ENCODE assay signal across 14 cellular contexts in the genomic region with DNA sequence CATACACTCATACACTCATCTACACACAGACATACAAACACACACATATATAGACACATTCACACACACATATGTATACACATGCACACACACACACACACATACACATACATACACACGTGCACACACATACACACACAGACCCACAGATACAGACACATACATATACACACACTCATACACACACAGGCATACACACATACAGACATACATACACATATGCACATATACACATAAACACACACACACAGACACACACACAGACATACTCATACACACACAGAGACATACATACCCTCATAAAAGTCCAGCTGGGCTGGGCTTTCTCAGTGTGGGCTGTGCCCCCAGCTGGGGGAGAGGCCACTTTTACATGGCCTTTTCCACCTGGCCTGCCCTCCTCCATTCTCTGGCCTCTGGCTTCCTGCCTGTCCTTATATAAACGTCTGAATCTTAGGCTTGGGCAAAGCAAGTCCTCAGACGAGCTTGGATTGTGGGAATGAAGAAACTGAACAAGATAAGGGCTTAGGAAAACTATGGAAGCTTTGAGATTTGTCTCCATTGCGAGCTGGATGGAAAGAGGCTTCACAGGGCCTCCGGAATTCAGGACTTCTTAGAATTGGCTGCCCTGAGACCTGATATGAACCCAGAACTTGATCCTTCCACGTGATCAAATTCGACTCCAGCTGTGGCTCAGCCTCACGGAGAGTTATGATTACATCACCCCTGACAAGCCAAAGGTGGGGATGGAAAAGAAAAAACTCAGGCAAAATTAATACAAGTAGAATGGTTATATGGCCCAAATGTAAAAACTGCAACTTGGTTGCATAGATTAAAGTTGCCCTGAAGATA. TPM values are rescaled to one million over a fixed set of nuclear protein-coding genes. Genes with fewer than 3 reads are reported as not detected.
A peak's percentile ranks its signal among the peaks of the same experiment; 100 is the strongest.
DNase-seq lines count a peak whose midpoint lies in the region; ATAC-seq and TF ChIP-seq lines count a peak whose summit lies in the region.
"Had no signal": no experiment of that assay in that cellular context is flagged by ENCODE, and none has a peak within 500 bp of the region (broad histone marks: within the 10 kb centered on the region; RNA-seq: fewer than 3 reads in every experiment).

No MANE protein-coding gene starts in this region.

- CTCF ChIA-PET in HEK293T (lab: Yijun Ruan, JAX): no interaction called here

- no peaks in the 10 kb centered on the region for H3K27me3 ChIP-seq in heart left ventricle
- H3K27me3 ChIP-seq in gastrocnemius medialis: no peaks in the 10 kb centered on the region
- H3K27me3 ChIP-seq: testis had no signal

- in situ Hi-C loops in astrocyte of the cerebellum (cut with HindIII; ENCODE audit: low sequenced_read_pairs) (no loop called here), gastrocnemius medialis (cut with MboI; ENCODE audit: low sequenced_read_pairs in 4 of 4) (no loop called here)

- H3K4me3 ChIP-seq in astrocyte of the cerebellum (ENCODE audit: low read depth, low read length) (no peak overlapping the region), heart left ventricle (no peak overlapping the region), gastrocnemius medialis (no peak overlapping the region)
- H3K4me3 ChIP-seq: testis had no signal

- H3K27ac ChIP-seq in heart left ventricle (peak overlapping the region in 10 of 12 donors; percentile 3 to 77 (median 50)), gastrocnemius medialis (peak overlapping the region; percentile 39 to 75 (median 59))
- H3K27ac ChIP-seq: VCaP had no signal

- TF ChIP-seq POLR2A in heart left ventricle (IDR thresholded peaks at IDR 0.05) (no peak), gastrocnemius medialis (IDR thresholded peaks at IDR 0.05) (no peak)

- WGBS in heart left ventricle, 4 donors: 49 to 58% (median 53%) methylated on average over 8 of the region's 8 CpGs

- intact Hi-C loops in heart left ventricle (cut with DNase I): loop anchor here in 5 of 10 donors (2.0 to 10.0 kb wide), 3 partner anchors 19 to 335 kb away; partner anchors contain the start of gene CST9 (in 1 of the 5)
- intact Hi-C loops in gastrocnemius medialis (cut with DNase I; ENCODE audit: low total_unique reads): no loop called here

- POLR2A ChIA-PET in HEK293T (lab: Yijun Ruan, JAX): interaction anchor here (0.8 to 1.3 kb wide), 2 partner anchors 14 to 23 kb away, joined by 3 to 8 read pairs; partner anchors contain the start of gene CST3

- peak in 3 of 4 donors; percentile 21 to 73 (median 63) for ATAC-seq in heart left ventricle
- peak; percentile 97 to 98 for ATAC-seq in gastrocnemius medialis
- ATAC-seq in GM21528 (IDR thresholded peaks at IDR 0.05; ENCODE audit: low FRiP score, unreplicated experiment): no peak

- H3K4me1 ChIP-seq in heart left ventricle (peaks cover 0 to 21% (median 10%) of the 10 kb centered on the region in 12 donors), gastrocnemius medialis (peaks cover 15 to 19% of the 10 kb centered on the region in 2 donors)

- no peaks in the 10 kb centered on the region for H3K36me3 ChIP-seq in heart left ventricle
- no peaks in the 10 kb centered on the region for H3K36me3 ChIP-seq in gastrocnemius medialis

- H3K9me3 ChIP-seq in heart left ventricle: no peaks in the 10 kb centered on the region
- H3K9me3 ChIP-seq in gastrocnemius medialis: no peaks in the 10 kb centered on the region
- H3K9me3 ChIP-seq: testis had no signal

- no peak for TF ChIP-seq CTCF in astrocyte of the cerebellum (IDR thresholded peaks at IDR 0.05; ENCODE audit: low read depth, low read length, missing control alignments)
- no peak for TF ChIP-seq CTCF in heart left ventricle (IDR thresholded peaks at IDR 0.05)
- TF ChIP-seq CTCF in gastrocnemius medialis (IDR thresholded peaks at IDR 0.05 in 4 of 5, conservative IDR thresholded peaks at IDR 0.05 in 1 of 5): no peak

- DNase-seq in HEK293T (ENCODE audit: extremely low spot score): peak; percentile 33
- peak; percentile 19 for DNase-seq in astrocyte of the cerebellum (ENCODE audit: low read depth)
- DNase-seq in heart left ventricle: peak in 2 of 5 donors; percentile 47 to 62
- DNase-seq in gastrocnemius medialis: peak; percentile 61 to 68
- no peak for DNase-seq in mesenteric fat pad (ENCODE audit: low spot score)
- DNase-seq in NCI-H2107 (lab: John Stamatoyannopoulos, UW): no peak
- no peak for DNase-seq in putamen (ENCODE audit: low spot score)
- DNase-seq: hypothalamus, NCI-H1417, testis had no signal

TF ChIP-seq in HEK293T, 16 proteins besides CTCF, POLR2A, EP300 and RAD21:
- TF ChIP-seq PKNOX1 (IDR thresholded peaks at IDR 0.05): no peak
- no peak for TF ChIP-seq TARDBP (IDR thresholded peaks at IDR 0.05)
- no peak for TF ChIP-seq CTBP1 (IDR thresholded peaks at IDR 0.05; ENCODE audit: borderline replicate concordance)
- TF ChIP-seq FOXA1 (IDR thresholded peaks at IDR 0.05): no peak
- no peak for TF ChIP-seq SP1 (IDR thresholded peaks at IDR 0.05)
- no peak for TF ChIP-seq BHLHE40 (IDR thresholded peaks at IDR 0.05; ENCODE audit: borderline replicate concordance)
- no peak for TF ChIP-seq FOXK2 (IDR thresholded peaks at IDR 0.05)
- TF ChIP-seq HDGF (IDR thresholded peaks at IDR 0.05; ENCODE audit: borderline replicate concordance): no peak
- no peak for TF ChIP-seq FOXM1 (IDR thresholded peaks at IDR 0.05; ENCODE audit: borderline replicate concordance)
- TF ChIP-seq ARNT (IDR thresholded peaks at IDR 0.05): no peak
- TF ChIP-seq SUZ12 (IDR thresholded peaks at IDR 0.05): no peak
- no peak for TF ChIP-seq LEF1 (IDR thresholded peaks at IDR 0.05; ENCODE audit: borderline replicate concordance)

RNA-seq across cellular contexts. Expression of gene CST3, which starts 22.5 kb away (rescaled TPM):
- total RNA-seq in heart left ventricle (1,000 to 10,000 TPM in 3 of 9 donors, 100 to 1,000 TPM in 6; 482 to 1,194 (median 708) TPM), gastrocnemius medialis (1,000 to 10,000 TPM in 1 of 4 donors, 100 to 1,000 TPM in 3; 461 to 1,821 (median 697) TPM), mesenteric fat pad (1,237 TPM)
- polyA plus RNA-seq in heart left ventricle: 100 to 1,000 TPM; 240 to 611 TPM

RNA-seq across cellular contexts. Expression of gene CST4, which starts 28.6 kb away (rescaled TPM):
- not detected for total RNA-seq in heart left ventricle
- polyA plus RNA-seq in heart left ventricle: not detected
- total RNA-seq in gastrocnemius medialis: not detected
- total RNA-seq in mesenteric fat pad: not detected
- total RNA-seq: SK-MEL-5, testis had no signal
- polyA plus RNA-seq: adipose tissue had no signal

RNA-seq across cellular contexts. Expression of gene CST9, which starts 54.5 kb away (rescaled TPM):
- total RNA-seq in heart left ventricle (not detected), gastrocnemius medialis (not detected), mesenteric fat pad (not detected)
- polyA plus RNA-seq in heart left ventricle: not detected
- total RNA-seq: SK-MEL-5 had no signal
- polyA plus RNA-seq: adipose tissue had no signal

Comparison
In these comparisons a context has a peak if more than half of its experiments do, and no peak if none do; other contexts are left out.
1. DNase-seq: peak in HEK293T (single experiment), astrocyte of the cerebellum (single experiment) and gastrocnemius medialis (2 of 2); none in mesenteric fat pad (single experiment), NCI-H2107 (single experiment) and putamen (single experiment).